Comparison of ENCODE assay signal across 1 cellular context in genomic region chr2:96771792-96772618, GRCh38.
TF ChIP-seq lines count a peak whose summit lies in the region.

No MANE protein-coding gene starts in this region.

TF ChIP-seq in GM23338, 12 proteins besides CTCF, POLR2A, EP300 and RAD21:
- no peak for TF ChIP-seq POLR2AphosphoS5 (IDR thresholded peaks at IDR 0.05; ENCODE audit: low read depth)
- no peak for TF ChIP-seq CREB1 (CRISPR knock-in tag; IDR thresholded peaks at IDR 0.05; ENCODE audit: low read depth)
- TF ChIP-seq EZH2phosphoT487 (IDR thresholded peaks at IDR 0.05; ENCODE audit: unreplicated experiment), result no peak
- TF ChIP-seq ZNF462 (CRISPR knock-in tag; IDR thresholded peaks at IDR 0.05), result no peak
- TF ChIP-seq ZNF331 (CRISPR knock-in tag; IDR thresholded peaks at IDR 0.05; ENCODE audit: low read depth), result no peak
- TF ChIP-seq STAT1 (IDR thresholded peaks at IDR 0.05; ENCODE audit: unreplicated experiment), result no peak
- TF ChIP-seq ZNF114 (CRISPR knock-in tag; IDR thresholded peaks at IDR 0.05), result no peak
- no peak for TF ChIP-seq ETS1 (IDR thresholded peaks at IDR 0.05)
- TF ChIP-seq EZH2 (IDR thresholded peaks at IDR 0.05; ENCODE audit: low read depth, unreplicated experiment), result no peak
- TF ChIP-seq NANOG (IDR thresholded peaks at IDR 0.05; ENCODE audit: borderline replicate concordance), result no peak
- no peak for TF ChIP-seq REST (IDR thresholded peaks at IDR 0.05; ENCODE audit: unreplicated experiment)
- no peak for TF ChIP-seq JUNB (IDR thresholded peaks at IDR 0.05; ENCODE audit: unreplicated experiment)
